In genomic region chr18:47901624-47902362, GRCh38 we compare ENCODE assay signal across 8 cellular contexts. TPM values are rescaled to one million over a fixed set of nuclear protein-coding genes. Genes with fewer than 3 reads are reported as not detected.
DNase-seq lines count a peak whose midpoint lies in the region; ATAC-seq and TF ChIP-seq lines count a peak whose summit lies in the region.

No MANE protein-coding gene starts in this region.

- peak overlapping the region; percentile 62 for H3K4me2 ChIP-seq in OCI-LY1 (ENCODE audit: low read length)

- H3K79me2 ChIP-seq in OCI-LY1 (ENCODE audit: insufficient read depth, low read length), result peaks cover 96% of the 10 kb centered on the region

- H3K4me3 ChIP-seq in OCI-LY1 (ENCODE audit: low read depth, low read length, poor library complexity, severe bottlenecking) (peak overlapping the region; percentile 40), mucosa of descending colon (no peak overlapping the region), HAP-1 (no peak overlapping the region), thyroid gland (replicated peaks in 1 of 3) (no peak overlapping the region)

- H3K27ac ChIP-seq in OCI-LY1 (ENCODE audit: low read depth, low read length, poor library complexity, severe bottlenecking) (peak overlapping the region; percentile 87), thyroid gland (no peak overlapping the region)

- in situ Hi-C loops in HAP-1 (cut with MboI; ENCODE audit: low sequenced_read_pairs), result no loop called here

- no peak overlapping the region for H2AFZ ChIP-seq in OCI-LY1 (ENCODE audit: low read length)

- H3K9me2 ChIP-seq in OCI-LY1 (ENCODE audit: low read depth, low read length), result no peaks in the 10 kb centered on the region

- no peak for DNase-seq in mucosa of descending colon
- no peak for DNase-seq in hippocampal formation (lab: John Stamatoyannopoulos, UW)
- no peak for DNase-seq in occipital lobe (lab: John Stamatoyannopoulos, UW)
- DNase-seq in HAP-1 (ENCODE audit: low spot score in 2 of 2), result no peak
- DNase-seq in thyroid gland, result no peak

- H3K9me3 ChIP-seq in OCI-LY1 (ENCODE audit: low read length) (peaks cover 28% of the 10 kb centered on the region), mucosa of descending colon (peaks cover 9% of the 10 kb centered on the region), HAP-1 (peaks cover 10% of the 10 kb centered on the region), thyroid gland (no peaks in the 10 kb centered on the region)

- H3K4me1 ChIP-seq in OCI-LY1 (ENCODE audit: insufficient read depth, low read length, severe bottlenecking) (peaks cover 20% of the 10 kb centered on the region), mucosa of descending colon (ENCODE audit: low read depth) (peaks cover 7% of the 10 kb centered on the region), HAP-1 (peaks cover 22% of the 10 kb centered on the region), thyroid gland (peaks cover 4 to 6% of the 10 kb centered on the region in 2 donors)

- H3F3A ChIP-seq in OCI-LY1 (ENCODE audit: insufficient read depth, low read length), result no peaks in the 10 kb centered on the region

- TF ChIP-seq POLR2A in thyroid gland (IDR thresholded peaks at IDR 0.05), result no peak

- H3K9ac ChIP-seq in OCI-LY1 (ENCODE audit: low read length), result peak overlapping the region; percentile 36; the same call in 1 of the 2 replicates

- WGBS in thyroid gland, 2 donors, result 70 to 71% methylated on average over 7 of the region's 7 CpGs

- TF ChIP-seq CTCF in OCI-LY1 (IDR thresholded peaks at IDR 0.05; ENCODE audit: low read length), result no peak
- TF ChIP-seq CTCF in mucosa of descending colon (IDR thresholded peaks at IDR 0.05), result no peak
- TF ChIP-seq CTCF in thyroid gland (IDR thresholded peaks at IDR 0.05), result no peak

- intact Hi-C loops in mucosa of descending colon (cut with DNase I, micrococcal nuclease), result no loop called here
- intact Hi-C loops in thyroid gland (cut with DNase I), result no loop called here

- peak; percentile 81 for ATAC-seq in GM18873 (IDR thresholded peaks at IDR 0.05; ENCODE audit: low FRiP score, unreplicated experiment)
- peak; percentile 84 for ATAC-seq in HG02798 (IDR thresholded peaks at IDR 0.05; ENCODE audit: poor library complexity, unreplicated experiment)
- ATAC-seq in mucosa of descending colon, result peak; percentile 79

- H3K36me3 ChIP-seq in OCI-LY1 (ENCODE audit: insufficient read depth, low read length) (peaks cover 29% of the 10 kb centered on the region), mucosa of descending colon (ENCODE audit: low read depth) (no peaks in the 10 kb centered on the region), HAP-1 (replicated peaks) (peaks cover 6% of the 10 kb centered on the region; the same call in 1 of the 2 replicates), thyroid gland (no peaks in the 10 kb centered on the region)

- no peaks in the 10 kb centered on the region for H4K20me1 ChIP-seq in OCI-LY1 (ENCODE audit: insufficient read depth, low read length)

- H3K27me3 ChIP-seq in OCI-LY1 (ENCODE audit: insufficient read depth, low read length) (no peaks in the 10 kb centered on the region), HAP-1 (ENCODE audit: low read depth) (no peaks in the 10 kb centered on the region), thyroid gland (no peaks in the 10 kb centered on the region)

RNA-seq across cellular contexts. Expression of gene SMAD2, which starts 28.7 kb away (rescaled TPM):
- total RNA-seq in mucosa of descending colon, result 100 to 1,000 TPM; 115 to 158 (median 123) TPM
- 70.8 TPM for total RNA-seq in occipital lobe
- 100 to 1,000 TPM in 3 of 4 donors, 10 to 100 TPM in 1; 91.1 to 157 (median 129) TPM for total RNA-seq in thyroid gland
